Comparison of ENCODE assay signal across 16 cellular contexts in the genomic region with DNA sequence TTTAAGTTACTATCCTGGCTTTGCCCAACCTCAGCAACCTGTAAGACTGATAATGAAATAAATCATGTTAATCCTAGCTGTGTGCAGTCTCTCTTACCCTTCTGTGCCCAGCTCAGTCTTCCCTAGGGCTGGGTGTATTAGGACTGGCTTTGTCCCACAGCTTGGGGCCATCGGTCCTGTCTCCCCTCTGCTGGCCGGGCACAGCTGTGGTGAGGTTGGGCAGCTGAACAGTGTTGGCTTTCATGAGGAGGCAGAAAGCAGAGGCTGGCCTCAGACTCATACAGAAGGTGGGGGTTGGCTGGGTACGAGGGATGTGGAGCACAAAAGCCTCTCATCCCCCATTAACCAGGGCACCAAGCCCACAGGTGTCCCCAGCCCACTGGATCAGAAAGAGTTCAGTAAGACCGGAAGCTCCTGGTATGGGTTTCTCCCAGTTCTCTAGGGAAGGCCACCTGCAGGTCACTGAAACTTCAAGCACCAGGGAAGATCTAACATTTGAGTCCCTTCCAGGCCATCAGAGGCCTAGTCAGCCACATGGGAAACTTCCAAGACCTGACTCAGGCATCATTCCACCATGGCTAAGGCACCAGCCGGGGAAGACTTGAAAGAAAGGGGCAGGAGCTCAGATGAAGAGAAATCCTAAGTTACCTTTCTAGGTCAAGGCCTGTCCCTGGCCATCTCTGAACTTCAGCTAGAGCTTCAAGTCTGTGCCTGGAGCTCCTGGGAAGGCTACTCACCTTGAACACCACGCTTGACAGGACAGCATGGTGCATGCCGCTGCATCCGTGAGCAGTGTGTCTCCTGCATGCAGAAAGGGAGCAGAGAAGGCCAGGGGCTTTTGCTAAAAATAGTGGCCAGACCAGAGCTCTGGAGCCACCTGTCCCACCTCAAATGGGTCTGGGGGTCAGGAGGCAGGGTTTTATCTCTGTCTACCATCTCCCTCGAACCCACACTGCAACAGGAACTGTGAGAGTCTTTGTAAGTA. TPM values are rescaled to one million over a fixed set of nuclear protein-coding genes. Genes with fewer than 3 reads are reported as not detected.
DNase-seq lines count a peak whose midpoint lies in the region; ATAC-seq and TF ChIP-seq lines count a peak whose summit lies in the region.
"Had no signal": no experiment of that assay in that cellular context is flagged by ENCODE, and none has a peak within 500 bp of the region (broad histone marks: within the 10 kb centered on the region; RNA-seq: fewer than 3 reads in every experiment).

No MANE protein-coding gene starts in this region.

- no peaks in the 10 kb centered on the region for H3K9me3 Mint-ChIP-seq in activated CD4-positive, alpha-beta memory T cell treated with anti-CD3 and anti-CD28 coated beads for 36 hours
- H3K9me3 Mint-ChIP-seq in Caco-2 (ENCODE audit: unreplicated experiment) = no peaks in the 10 kb centered on the region

- H3K36me3 Mint-ChIP-seq in activated CD4-positive, alpha-beta memory T cell treated with anti-CD3 and anti-CD28 coated beads for 36 hours = peaks cover 27% of the 10 kb centered on the region
- H3K36me3 Mint-ChIP-seq in Caco-2 (ENCODE audit: insufficient read depth, unreplicated experiment) = peaks cover 97% of the 10 kb centered on the region

- no peak overlapping the region for H3K4me3 ChIP-seq in spleen
- no peak overlapping the region for H3K4me3 ChIP-seq in Caco-2 (ENCODE audit: low read depth, low read length)

- intact Hi-C loops in activated CD4-positive, alpha-beta memory T cell treated with anti-CD3 and anti-CD28 coated beads for 36 hours (cut with micrococcal nuclease) = no loop called here
- intact Hi-C loops in spleen (cut with DNase I; ENCODE audit: low total_unique reads) = no loop called here
- intact Hi-C loops in Caco-2 (cut with micrococcal nuclease; ENCODE audit: unreplicated experiment) = no loop called here

- BruUV-seq in Caco-2 (replicated peaks; lab: Mats Ljungman, UMichigan) = no TSS peak

- peak overlapping the region; percentile 2 for H3K27ac Mint-ChIP-seq in activated CD4-positive, alpha-beta memory T cell treated with anti-CD3 and anti-CD28 coated beads for 36 hours
- no peak overlapping the region for H3K27ac Mint-ChIP-seq in Caco-2 (ENCODE audit: unreplicated experiment)

- peak; percentile 37 for DNase-seq in EL
- no peak for DNase-seq in activated CD4-positive, alpha-beta memory T cell treated with anti-CD3 and anti-CD28 coated beads for 36 hours
- DNase-seq in globus pallidus (ENCODE audit: low spot score) = peak; percentile 94
- peak; percentile 51 for DNase-seq in spleen
- DNase-seq in NCI-H128 (lab: John Stamatoyannopoulos, UW; ENCODE audit: unreplicated experiment) = no peak
- no peak for DNase-seq in DMS153 (lab: John Stamatoyannopoulos, UW)
- no peak for DNase-seq in Caco-2
- DNase-seq: activated CD4-positive, alpha-beta T cell treated with anti-CD3 and anti-CD28 coated beads, Interleukin-2, amount 50 U/mL, for 4 hours; NCI-H1092; NCI-H82; SK-N-SH; stimulated activated CD4-positive, alpha-beta T cell treated with anti-CD3 and anti-CD28 coated beads, Interleukin-4, amount 100 ng/mL, for 4 hours had no signal

- H3K9me3 ChIP-seq in spleen (no peaks in the 10 kb centered on the region), Caco-2 (no peaks in the 10 kb centered on the region)
- H3K9me3 ChIP-seq: neutrophil, SK-N-SH had no signal

- no peaks in the 10 kb centered on the region for H3K27me3 Mint-ChIP-seq in activated CD4-positive, alpha-beta memory T cell treated with anti-CD3 and anti-CD28 coated beads for 36 hours
- H3K27me3 Mint-ChIP-seq in Caco-2 (ENCODE audit: insufficient read depth, unreplicated experiment) = no peaks in the 10 kb centered on the region
- H3K27me3 Mint-ChIP-seq: activated naive CD8-positive, alpha-beta T cell had no signal

- POLR2A ChIA-PET in activated CD4-positive, alpha-beta memory T cell treated with anti-CD3 and anti-CD28 coated beads for 36 hours (lab: Charles Lee) = interaction anchor here (0.6 to 1.0 kb wide), 3 partner anchors 11 to 181 kb away, joined by 3 to 4 read pairs (median 3); no protein-coding TSS in a partner anchor
- POLR2A ChIA-PET in Caco-2 (lab: Charles Lee) = interaction anchor here (0.5 kb wide), 1 partner anchor 9 kb away, joined by 10 read pairs; no protein-coding TSS in a partner anchor

- TF ChIP-seq POLR2A in spleen (IDR thresholded peaks at IDR 0.05) = no peak

- no peak overlapping the region for H3K4me3 Mint-ChIP-seq in activated CD4-positive, alpha-beta memory T cell treated with anti-CD3 and anti-CD28 coated beads for 36 hours
- no peak overlapping the region for H3K4me3 Mint-ChIP-seq in Caco-2 (ENCODE audit: unreplicated experiment)
- H3K4me3 Mint-ChIP-seq: activated naive CD8-positive, alpha-beta T cell had no signal

- peaks cover 6 to 66% (median 26%) of the 10 kb centered on the region in 6 donors for H3K4me1 ChIP-seq in spleen
- H3K4me1 ChIP-seq in Caco-2 = 0 out of 2 replicates have a peak, but pooled peaks cover 4% of the 10 kb centered on the region

- no peak for ATAC-seq in HG03196 (IDR thresholded peaks at IDR 0.05; ENCODE audit: unreplicated experiment)

- H3K36me3 ChIP-seq in spleen (peaks cover 2 to 100% (median 87%) of the 10 kb centered on the region in 6 donors), Caco-2 (ENCODE audit: control insufficient read depth, insufficient read depth, low read length) (peaks cover 7% of the 10 kb centered on the region)

- TF ChIP-seq CTCF in spleen (IDR thresholded peaks at IDR 0.05 in 8 of 11, conservative IDR thresholded peaks at IDR 0.05 in 3 of 11) (no peak), Caco-2 (IDR thresholded peaks at IDR 0.05; ENCODE audit: insufficient read depth in 1 of 2, low read depth in 1 of 2, low read length in 1 of 2, severe bottlenecking in 1 of 2, unreplicated experiment in 1 of 2) (no peak)

- H3K4me1 Mint-ChIP-seq in activated CD4-positive, alpha-beta memory T cell treated with anti-CD3 and anti-CD28 coated beads for 36 hours (ENCODE audit: low read depth) = peaks cover 9% of the 10 kb centered on the region
- peaks cover 6% of the 10 kb centered on the region for H3K4me1 Mint-ChIP-seq in Caco-2 (ENCODE audit: low read depth, unreplicated experiment)

- CTCF ChIA-PET in activated CD4-positive, alpha-beta memory T cell treated with anti-CD3 and anti-CD28 coated beads for 36 hours (lab: Charles Lee) = interaction anchor here (0.8 kb wide), 1 partner anchor 12 kb away, joined by 5 read pairs; no protein-coding TSS in a partner anchor
- CTCF ChIA-PET in Caco-2 (lab: Charles Lee) = interaction anchor here (0.5 kb wide), 1 partner anchor 112 kb away, joined by 4 read pairs; no protein-coding TSS in a partner anchor

- no peaks in the 10 kb centered on the region for H3K27me3 ChIP-seq in spleen (replicated peaks in 1 of 7)
- no peaks in the 10 kb centered on the region for H3K27me3 ChIP-seq in Caco-2 (replicated peaks; ENCODE audit: control insufficient read depth, insufficient read depth, low read length)
- H3K27me3 ChIP-seq: neutrophil had no signal

- WGBS in spleen, 5 donors = 92 to 97% (median 94%) methylated on average over 8 to 9 of the region's 9 CpGs

- H3K27ac ChIP-seq in spleen = peak overlapping the region in 3 of 8 donors; percentile 46 to 55 (median 53)
- H3K27ac ChIP-seq: HL-60, neutrophil had no signal

RNA-seq across cellular contexts. Expression of gene CNP, which starts 8.8 kb away (rescaled TPM):
- 10 to 100 TPM; 66.6 to 68.0 TPM for total RNA-seq in activated CD4-positive, alpha-beta memory T cell treated with anti-CD3 and anti-CD28 coated beads for 36 hours
- total RNA-seq in spleen = 10 to 100 TPM; 29.2 to 49.8 (median 44.2) TPM
- 10 to 100 TPM; 22.3 to 41.6 (median 25.9) TPM for polyA plus RNA-seq in spleen
- total RNA-seq in Caco-2 (2022) = 90.1 and 94.5 TPM in 2 replicates

RNA-seq across cellular contexts. Expression of gene DNAJC7, which starts 41.8 kb away (rescaled TPM):
- 10 to 100 TPM; 79.7 to 80.9 TPM for total RNA-seq in activated CD4-positive, alpha-beta memory T cell treated with anti-CD3 and anti-CD28 coated beads for 36 hours
- total RNA-seq in spleen = 100 to 1,000 TPM in 1 of 7 donors, 10 to 100 TPM in 6; 60.6 to 108 (median 90.4) TPM
- polyA plus RNA-seq in spleen = 10 to 100 TPM; 68.5 to 75.7 (median 71.6) TPM
- total RNA-seq in Caco-2 (2022) = 147 and 156 TPM in 2 replicates

RNA-seq across cellular contexts. Expression of gene NKIRAS2, which starts 44.5 kb away (rescaled TPM):
- total RNA-seq in activated CD4-positive, alpha-beta memory T cell treated with anti-CD3 and anti-CD28 coated beads for 36 hours = 10 to 100 TPM; 15.6 to 16.1 TPM
- 10 to 100 TPM; 20.7 to 38.8 (median 25.2) TPM for total RNA-seq in spleen
- 10 to 100 TPM; 11.3 to 20.3 (median 12.4) TPM for polyA plus RNA-seq in spleen
- 51.6 and 55.0 TPM in 2 replicates for total RNA-seq in Caco-2 (2022)

RNA-seq across cellular contexts. Expression of gene ODAD4, which starts 45.0 kb away (rescaled TPM):
- total RNA-seq in activated CD4-positive, alpha-beta memory T cell treated with anti-CD3 and anti-CD28 coated beads for 36 hours = 1 to 10 TPM in 1 of 2 experiments, under 1 TPM in 1; 0.77 to 1.4 TPM
- total RNA-seq in spleen (1 to 10 TPM in 1 of 7 donors, under 1 TPM in 2, not detected in 4; 0.20 to 1.0 (median 0.52) TPM), Caco-2 (2022) (0.98 and 1.3 TPM in 2 replicates)
- under 1 TPM; 0.22 to 0.35 (median 0.30) TPM for polyA plus RNA-seq in spleen

RNA-seq across cellular contexts. Expression of gene ACLY, which starts 56.6 kb away (rescaled TPM):
- 100 to 1,000 TPM; 186 to 203 TPM for total RNA-seq in activated CD4-positive, alpha-beta memory T cell treated with anti-CD3 and anti-CD28 coated beads for 36 hours
- total RNA-seq in spleen (100 to 1,000 TPM in 2 of 7 donors, 10 to 100 TPM in 5; 64.9 to 112 (median 87.6) TPM), Caco-2 (2022) (246 and 252 TPM in 2 replicates)
- 10 to 100 TPM; 17.7 to 28.6 (median 21.6) TPM for polyA plus RNA-seq in spleen

Comparison
In these comparisons a context has a peak if more than half of its experiments do, and no peak if none do; other contexts are left out.
1. DNase-seq: peak in EL (single experiment), globus pallidus (single experiment) and spleen (single experiment); none in activated CD4-positive, alpha-beta memory T cell treated with anti-CD3 and anti-CD28 coated beads for 36 hours (single experiment), NCI-H128 (single experiment), DMS153 (single experiment) and Caco-2 (0 of 2).